ENCODE assay signal across 1 cellular context in genomic region chr2:95345415-95346235, GRCh38.
A peak's percentile ranks its signal among the peaks of the same experiment; 100 is the strongest.
TF ChIP-seq lines count a peak whose summit lies in the region.

No MANE protein-coding gene starts in this region.

TF ChIP-seq in HepG2, 621 proteins besides CTCF, POLR2A, EP300 and RAD21 (continued from another document and continues in another):
- no peak for TF ChIP-seq ZNF781 (CRISPR knock-in tag; IDR thresholded peaks at IDR 0.05; ENCODE audit: borderline replicate concordance, not compliant biosample characterization)
- TF ChIP-seq SIN3A (IDR thresholded peaks at IDR 0.05; ENCODE audit: borderline replicate concordance, low read depth, low read length), result no peak
- TF ChIP-seq ZNF841 (CRISPR knock-in tag; IDR thresholded peaks at IDR 0.05; ENCODE audit: borderline replicate concordance), result no peak
- peak; percentile 69 for TF ChIP-seq HNRNPLL (IDR thresholded peaks at IDR 0.05; ENCODE audit: low read depth, low read length, poor library complexity, severe bottlenecking)
- 0 out of 2 replicates have a peak, but pooled peaks have one; percentile 18 for TF ChIP-seq THAP11 (CRISPR knock-in tag; IDR thresholded peaks at IDR 0.05)
- TF ChIP-seq, protein P1, sequence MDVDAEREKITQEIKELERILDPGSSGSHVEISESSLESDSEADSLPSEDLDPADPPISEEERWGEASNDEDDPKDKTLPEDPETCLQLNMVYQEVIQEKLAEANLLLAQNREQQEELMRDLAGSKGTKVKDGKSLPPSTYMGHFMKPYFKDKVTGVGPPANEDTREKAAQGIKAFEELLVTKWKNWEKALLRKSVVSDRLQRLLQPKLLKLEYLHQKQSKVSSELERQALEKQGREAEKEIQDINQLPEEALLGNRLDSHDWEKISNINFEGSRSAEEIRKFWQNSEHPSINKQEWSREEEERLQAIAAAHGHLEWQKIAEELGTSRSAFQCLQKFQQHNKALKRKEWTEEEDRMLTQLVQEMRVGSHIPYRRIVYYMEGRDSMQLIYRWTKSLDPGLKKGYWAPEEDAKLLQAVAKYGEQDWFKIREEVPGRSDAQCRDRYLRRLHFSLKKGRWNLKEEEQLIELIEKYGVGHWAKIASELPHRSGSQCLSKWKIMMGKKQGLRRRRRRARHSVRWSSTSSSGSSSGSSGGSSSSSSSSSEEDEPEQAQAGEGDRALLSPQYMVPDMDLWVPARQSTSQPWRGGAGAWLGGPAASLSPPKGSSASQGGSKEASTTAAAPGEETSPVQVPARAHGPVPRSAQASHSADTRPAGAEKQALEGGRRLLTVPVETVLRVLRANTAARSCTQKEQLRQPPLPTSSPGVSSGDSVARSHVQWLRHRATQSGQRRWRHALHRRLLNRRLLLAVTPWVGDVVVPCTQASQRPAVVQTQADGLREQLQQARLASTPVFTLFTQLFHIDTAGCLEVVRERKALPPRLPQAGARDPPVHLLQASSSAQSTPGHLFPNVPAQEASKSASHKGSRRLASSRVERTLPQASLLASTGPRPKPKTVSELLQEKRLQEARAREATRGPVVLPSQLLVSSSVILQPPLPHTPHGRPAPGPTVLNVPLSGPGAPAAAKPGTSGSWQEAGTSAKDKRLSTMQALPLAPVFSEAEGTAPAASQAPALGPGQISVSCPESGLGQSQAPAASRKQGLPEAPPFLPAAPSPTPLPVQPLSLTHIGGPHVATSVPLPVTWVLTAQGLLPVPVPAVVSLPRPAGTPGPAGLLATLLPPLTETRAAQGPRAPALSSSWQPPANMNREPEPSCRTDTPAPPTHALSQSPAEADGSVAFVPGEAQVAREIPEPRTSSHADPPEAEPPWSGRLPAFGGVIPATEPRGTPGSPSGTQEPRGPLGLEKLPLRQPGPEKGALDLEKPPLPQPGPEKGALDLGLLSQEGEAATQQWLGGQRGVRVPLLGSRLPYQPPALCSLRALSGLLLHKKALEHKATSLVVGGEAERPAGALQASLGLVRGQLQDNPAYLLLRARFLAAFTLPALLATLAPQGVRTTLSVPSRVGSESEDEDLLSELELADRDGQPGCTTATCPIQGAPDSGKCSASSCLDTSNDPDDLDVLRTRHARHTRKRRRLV (CRISPR knock-in tag; IDR thresholded peaks at IDR 0.05), result no peak
- 0 out of 2 replicates have a peak, but pooled peaks have one; percentile 48 for TF ChIP-seq ARID2 (CRISPR knock-in tag; IDR thresholded peaks at IDR 0.05; ENCODE audit: borderline replicate concordance)
- no peak for TF ChIP-seq SOX6 (IDR thresholded peaks at IDR 0.05)
- no peak for TF ChIP-seq SOX6 (CRISPR knock-in tag; IDR thresholded peaks at IDR 0.05)
- no peak for TF ChIP-seq HCFC1 (IDR thresholded peaks at IDR 0.05; ENCODE audit: low read depth, low read length)
- 0 out of 2 replicates have a peak, but pooled peaks have one; percentile 59 for TF ChIP-seq HES4 (CRISPR knock-in tag; IDR thresholded peaks at IDR 0.05; ENCODE audit: borderline replicate concordance)
- no peak for TF ChIP-seq ZBTB7A (CRISPR knock-in tag; IDR thresholded peaks at IDR 0.05)
- TF ChIP-seq, protein P2, sequence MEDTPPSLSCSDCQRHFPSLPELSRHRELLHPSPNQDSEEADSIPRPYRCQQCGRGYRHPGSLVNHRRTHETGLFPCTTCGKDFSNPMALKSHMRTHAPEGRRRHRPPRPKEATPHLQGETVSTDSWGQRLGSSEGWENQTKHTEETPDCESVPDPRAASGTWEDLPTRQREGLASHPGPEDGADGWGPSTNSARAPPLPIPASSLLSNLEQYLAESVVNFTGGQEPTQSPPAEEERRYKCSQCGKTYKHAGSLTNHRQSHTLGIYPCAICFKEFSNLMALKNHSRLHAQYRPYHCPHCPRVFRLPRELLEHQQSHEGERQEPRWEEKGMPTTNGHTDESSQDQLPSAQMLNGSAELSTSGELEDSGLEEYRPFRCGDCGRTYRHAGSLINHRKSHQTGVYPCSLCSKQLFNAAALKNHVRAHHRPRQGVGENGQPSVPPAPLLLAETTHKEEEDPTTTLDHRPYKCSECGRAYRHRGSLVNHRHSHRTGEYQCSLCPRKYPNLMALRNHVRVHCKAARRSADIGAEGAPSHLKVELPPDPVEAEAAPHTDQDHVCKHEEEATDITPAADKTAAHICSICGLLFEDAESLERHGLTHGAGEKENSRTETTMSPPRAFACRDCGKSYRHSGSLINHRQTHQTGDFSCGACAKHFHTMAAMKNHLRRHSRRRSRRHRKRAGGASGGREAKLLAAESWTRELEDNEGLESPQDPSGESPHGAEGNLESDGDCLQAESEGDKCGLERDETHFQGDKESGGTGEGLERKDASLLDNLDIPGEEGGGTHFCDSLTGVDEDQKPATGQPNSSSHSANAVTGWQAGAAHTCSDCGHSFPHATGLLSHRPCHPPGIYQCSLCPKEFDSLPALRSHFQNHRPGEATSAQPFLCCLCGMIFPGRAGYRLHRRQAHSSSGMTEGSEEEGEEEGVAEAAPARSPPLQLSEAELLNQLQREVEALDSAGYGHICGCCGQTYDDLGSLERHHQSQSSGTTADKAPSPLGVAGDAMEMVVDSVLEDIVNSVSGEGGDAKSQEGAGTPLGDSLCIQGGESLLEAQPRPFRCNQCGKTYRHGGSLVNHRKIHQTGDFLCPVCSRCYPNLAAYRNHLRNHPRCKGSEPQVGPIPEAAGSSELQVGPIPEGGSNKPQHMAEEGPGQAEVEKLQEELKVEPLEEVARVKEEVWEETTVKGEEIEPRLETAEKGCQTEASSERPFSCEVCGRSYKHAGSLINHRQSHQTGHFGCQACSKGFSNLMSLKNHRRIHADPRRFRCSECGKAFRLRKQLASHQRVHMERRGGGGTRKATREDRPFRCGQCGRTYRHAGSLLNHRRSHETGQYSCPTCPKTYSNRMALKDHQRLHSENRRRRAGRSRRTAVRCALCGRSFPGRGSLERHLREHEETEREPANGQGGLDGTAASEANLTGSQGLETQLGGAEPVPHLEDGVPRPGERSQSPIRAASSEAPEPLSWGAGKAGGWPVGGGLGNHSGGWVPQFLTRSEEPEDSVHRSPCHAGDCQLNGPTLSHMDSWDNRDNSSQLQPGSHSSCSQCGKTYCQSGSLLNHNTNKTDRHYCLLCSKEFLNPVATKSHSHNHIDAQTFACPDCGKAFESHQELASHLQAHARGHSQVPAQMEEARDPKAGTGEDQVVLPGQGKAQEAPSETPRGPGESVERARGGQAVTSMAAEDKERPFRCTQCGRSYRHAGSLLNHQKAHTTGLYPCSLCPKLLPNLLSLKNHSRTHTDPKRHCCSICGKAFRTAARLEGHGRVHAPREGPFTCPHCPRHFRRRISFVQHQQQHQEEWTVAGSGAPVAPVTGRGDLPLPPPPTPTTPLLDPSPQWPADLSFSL (CRISPR knock-in tag; IDR thresholded peaks at IDR 0.05), result 0 out of 2 replicates have a peak, but pooled peaks have one; percentile 25
- no peak for TF ChIP-seq TAF15 (IDR thresholded peaks at IDR 0.05; ENCODE audit: low read depth, low read length, poor library complexity, severe bottlenecking)
- TF ChIP-seq ETV6 (CRISPR knock-in tag; conservative IDR thresholded peaks at IDR 0.05), result no peak
- no peak for TF ChIP-seq RARA (CRISPR knock-in tag; IDR thresholded peaks at IDR 0.05)
- no peak for TF ChIP-seq ELK4 (CRISPR knock-in tag; IDR thresholded peaks at IDR 0.05; ENCODE audit: borderline replicate concordance)
- TF ChIP-seq HOMEZ (CRISPR knock-in tag; IDR thresholded peaks at IDR 0.05; ENCODE audit: low read depth), result no peak
- TF ChIP-seq LCORL (IDR thresholded peaks at IDR 0.05), result no peak
- TF ChIP-seq LCORL (CRISPR knock-in tag; IDR thresholded peaks at IDR 0.05), result 0 out of 2 replicates have a peak, but pooled peaks have one; percentile 35
- peak; percentile 63 for TF ChIP-seq HNRNPK (IDR thresholded peaks at IDR 0.05; ENCODE audit: low read depth, low read length, poor library complexity, severe bottlenecking)
- TF ChIP-seq ZNF251 (CRISPR knock-in tag; IDR thresholded peaks at IDR 0.05), result no peak
- 0 out of 2 replicates have a peak, but pooled peaks have one; percentile 27 for TF ChIP-seq FUBP1 (CRISPR knock-in tag; IDR thresholded peaks at IDR 0.05; ENCODE audit: borderline replicate concordance)
- TF ChIP-seq ZFY (CRISPR knock-in tag; IDR thresholded peaks at IDR 0.05), result no peak
- no peak for TF ChIP-seq ZNF589 (CRISPR knock-in tag; conservative IDR thresholded peaks at IDR 0.05)
- TF ChIP-seq HMG20B (CRISPR knock-in tag; conservative IDR thresholded peaks at IDR 0.05), result no peak
- TF ChIP-seq DBP (CRISPR knock-in tag; IDR thresholded peaks at IDR 0.05; ENCODE audit: not compliant biosample characterization), result no peak
- TF ChIP-seq ZFP82 (CRISPR knock-in tag; IDR thresholded peaks at IDR 0.05; ENCODE audit: borderline replicate concordance), result no peak
- no peak for TF ChIP-seq RNF219 (CRISPR knock-in tag; IDR thresholded peaks at IDR 0.05)
- no peak for TF ChIP-seq ZFAT (CRISPR knock-in tag; conservative IDR thresholded peaks at IDR 0.05)
- TF ChIP-seq ZBTB14 (CRISPR knock-in tag; IDR thresholded peaks at IDR 0.05), result no peak
- no peak for TF ChIP-seq ZNF616 (CRISPR knock-in tag; IDR thresholded peaks at IDR 0.05; ENCODE audit: low read depth)
- TF ChIP-seq ZNF570 (CRISPR knock-in tag; IDR thresholded peaks at IDR 0.05; ENCODE audit: borderline replicate concordance), result no peak
- no peak for TF ChIP-seq SRF (IDR thresholded peaks at IDR 0.05; ENCODE audit: low read depth, low read length)
- TF ChIP-seq SAFB2 (CRISPR knock-in tag; IDR thresholded peaks at IDR 0.05; ENCODE audit: borderline replicate concordance, low read depth), result no peak
- peak; percentile 70; the same call in 1 of the 2 replicates for TF ChIP-seq KDM5B (CRISPR knock-in tag; IDR thresholded peaks at IDR 0.05; ENCODE audit: borderline replicate concordance)
